Comparison of ENCODE assay signal across 17 cellular contexts in genomic region chr13:85406269-85406975, GRCh38.
"Had no signal": no experiment of that assay in that cellular context is flagged by ENCODE, and none has a peak within 500 bp of the region (broad histone marks: within the 10 kb centered on the region; RNA-seq: fewer than 3 reads in every experiment).

No MANE protein-coding gene starts in this region.

- H3K27ac ChIP-seq: epithelial cell of prostate, foreskin keratinocyte, neutrophil, parathyroid adenoma, spleen, tibial nerve, uterus, WERI-Rb-1 had no signal

- H3K9me3 ChIP-seq: neutrophil, tibial nerve, uterus had no signal

- DNase-seq: activated CD4-positive, alpha-beta T cell treated with anti-CD3 and anti-CD28 coated beads for 1 hour; activated CD4-positive, alpha-beta T cell treated with anti-CD3 and anti-CD28 coated beads, Interleukin-2, amount 50 U/mL, for 4 hours; activated gamma-delta T cell; dermis blood vessel endothelial cell; foreskin keratinocyte; kidney glomerular epithelial cell; natural killer cell; spleen; stimulated activated naive CD4-positive, alpha-beta T cell; T-helper 17 cell; uterus; WERI-Rb-1 had no signal

- H2AFZ ChIP-seq: parathyroid adenoma had no signal

- H3K9ac ChIP-seq: parathyroid adenoma had no signal

- H3K27ac Mint-ChIP-seq: activated naive CD4-positive, alpha-beta T cell treated with anti-CD3 and anti-CD28 coated beads, Interleukin-2, amount 50 U/mL, for 24 hours; natural killer cell; T-helper 17 cell had no signal

- ATAC-seq: foreskin keratinocyte, natural killer cell, T-helper 17 cell had no signal

- H3K27me3 Mint-ChIP-seq: activated naive CD4-positive, alpha-beta T cell treated with anti-CD3 and anti-CD28 coated beads, Interleukin-2, amount 50 U/mL, for 24 hours; T-helper 17 cell had no signal

- H3K9me3 Mint-ChIP-seq: activated naive CD4-positive, alpha-beta T cell treated with anti-CD3 and anti-CD28 coated beads, Interleukin-2, amount 50 U/mL, for 24 hours had no signal

- H3K36me3 Mint-ChIP-seq: activated naive CD4-positive, alpha-beta T cell treated with anti-CD3 and anti-CD28 coated beads, Interleukin-2, amount 50 U/mL, for 24 hours; natural killer cell had no signal

- H3K79me2 ChIP-seq: parathyroid adenoma had no signal

- H3K4me3 Mint-ChIP-seq: activated naive CD4-positive, alpha-beta T cell treated with anti-CD3 and anti-CD28 coated beads, Interleukin-2, amount 50 U/mL, for 24 hours; natural killer cell; T-helper 17 cell had no signal

- H3K36me3 ChIP-seq: neutrophil, spleen, tibial nerve, uterus, WERI-Rb-1 had no signal

- H3K4me1 Mint-ChIP-seq: activated naive CD4-positive, alpha-beta T cell treated with anti-CD3 and anti-CD28 coated beads, Interleukin-2, amount 50 U/mL, for 24 hours; natural killer cell; T-helper 17 cell had no signal

- H3K4me3 ChIP-seq: spleen, tibial nerve, uterus had no signal

- H3K4me1 ChIP-seq: foreskin keratinocyte, parathyroid adenoma, spleen, tibial nerve, uterus had no signal

- H3K27me3 ChIP-seq: foreskin keratinocyte, neutrophil, spleen, tibial nerve, uterus had no signal
